20 cellular contexts compared by ENCODE assay signal in genomic region chr11:123527947-123528346, GRCh38.
DNase-seq lines count a peak whose midpoint lies in the region; ATAC-seq and TF ChIP-seq lines count a peak whose summit lies in the region.
"Had no signal": no experiment of that assay in that cellular context is flagged by ENCODE, and none has a peak within 500 bp of the region (broad histone marks: within the 10 kb centered on the region; RNA-seq: fewer than 3 reads in every experiment).

No MANE protein-coding gene starts in this region.

- H3K27ac ChIP-seq in angular gyrus (ENCODE audit: low read depth, low read length) (peak overlapping the region; percentile 43), dorsolateral prefrontal cortex (peak overlapping the region in 20 of 59 donors; percentile 10 to 94 (median 84)), neural cell (ENCODE audit: low read length) (peak overlapping the region; percentile 13), foreskin keratinocyte (no peak overlapping the region)
- H3K27ac ChIP-seq: 22Rv1, BLaER1, C4-2B, GM23248 had no signal

- TF ChIP-seq CTCF in dorsolateral prefrontal cortex (IDR thresholded peaks at IDR 0.05 in 54 of 56, conservative IDR thresholded peaks at IDR 0.05 in 2 of 56; ENCODE audit: low read depth in 1 of 56, partially characterized antibody in 56 of 56) (no peak), neural cell (IDR thresholded peaks at IDR 0.05; ENCODE audit: poor library complexity, severe bottlenecking) (no peak), foreskin keratinocyte (conservative IDR thresholded peaks at IDR 0.05) (no peak)

- H3K27me3 ChIP-seq in dorsolateral prefrontal cortex (no peaks in the 10 kb centered on the region), neural cell (ENCODE audit: insufficient read depth, low read depth, low read length) (no peaks in the 10 kb centered on the region), foreskin keratinocyte (peaks cover 13% of the 10 kb centered on the region)
- H3K27me3 ChIP-seq: BLaER1 had no signal

- H3K4me1 ChIP-seq in foreskin keratinocyte: no peaks in the 10 kb centered on the region
- H3K4me1 ChIP-seq: Caco-2, HAP-1 had no signal

- H3K79me2 ChIP-seq in neural cell (replicated peaks; ENCODE audit: insufficient read depth, low read length): no peaks in the 10 kb centered on the region

- in situ Hi-C loops in G401 (cut with HindIII; ENCODE audit: low sequenced_read_pairs): no loop called here

- H3K4me3 ChIP-seq in dorsolateral prefrontal cortex (peak overlapping the region in 51 of 59 donors; percentile 50 to 85 (median 71)), neural cell (ENCODE audit: low read length) (no peak overlapping the region)
- H3K4me3 ChIP-seq: BLaER1, GM23248, HAP-1 had no signal

- no peaks in the 10 kb centered on the region for H3K9me3 ChIP-seq in neural cell (ENCODE audit: low read length)
- H3K9me3 ChIP-seq: BLaER1, Caco-2, HAP-1 had no signal

- TF ChIP-seq EP300 in neural cell (conservative IDR thresholded peaks at IDR 0.05; ENCODE audit: poor library complexity, severe bottlenecking): no peak

- no peak for ATAC-seq in GM21381 (IDR thresholded peaks at IDR 0.05; ENCODE audit: unreplicated experiment)
- ATAC-seq in HG03025 (IDR thresholded peaks at IDR 0.05; ENCODE audit: low FRiP score, unreplicated experiment): no peak
- ATAC-seq in foreskin keratinocyte: no peak
- ATAC-seq: CD8-positive, alpha-beta T cell had no signal

- no peak overlapping the region for H2AFZ ChIP-seq in neural cell (ENCODE audit: low read depth, low read length)
- H2AFZ ChIP-seq: GM23248 had no signal

- H4K20me1 ChIP-seq in neural cell (ENCODE audit: insufficient read depth): no peaks in the 10 kb centered on the region

- no peak for TF ChIP-seq RAD21 in neural cell (conservative IDR thresholded peaks at IDR 0.05)

- H3K36me3 ChIP-seq in neural cell (ENCODE audit: insufficient read depth, low read length): no peaks in the 10 kb centered on the region
- H3K36me3 ChIP-seq: HAP-1 had no signal

- H3K9ac ChIP-seq in neural cell (ENCODE audit: low read length): no peak overlapping the region
- H3K9ac ChIP-seq: BLaER1, GM23248 had no signal

- H3F3A ChIP-seq in neural cell (ENCODE audit: insufficient read depth, low read length, poor library complexity, severe bottlenecking): no peaks in the 10 kb centered on the region

- DNase-seq in G401 (ENCODE audit: low spot score) (peak; percentile 61), dorsolateral prefrontal cortex (no peak), foreskin keratinocyte (no peak)
- DNase-seq: Caco-2; CD4-positive, CD25-positive, alpha-beta regulatory T cell; CD8-positive, alpha-beta T cell; DMS 273 treated with DMSO at 0.1 percent for 48 hours; DMS79; EL; GF-D8; GM23248; HFFc6 had no signal

- H3K9me2 ChIP-seq in neural cell (ENCODE audit: insufficient read depth, low read length): no peaks in the 10 kb centered on the region

- intact Hi-C loops in dorsolateral prefrontal cortex (cut with DNase I): loop anchor here in 1 of 2 donors (5.0 kb wide), 1 partner anchor 34 kb away; no protein-coding TSS in a partner anchor

- H3K4me2 ChIP-seq in neural cell (ENCODE audit: low read length): no peak overlapping the region
- H3K4me2 ChIP-seq: BLaER1 had no signal

TF ChIP-seq in neural cell, 6 proteins besides CTCF, POLR2A, EP300 and RAD21:
- TF ChIP-seq MXI1 (conservative IDR thresholded peaks at IDR 0.05; ENCODE audit: poor library complexity, severe bottlenecking) (no peak), TAF1 (IDR thresholded peaks at IDR 0.05; ENCODE audit: low read depth) (no peak), SMC3 (conservative IDR thresholded peaks at IDR 0.05; ENCODE audit: poor library complexity) (no peak), EZH2 (IDR thresholded peaks at IDR 0.05; ENCODE audit: borderline replicate concordance, insufficient read depth, low read length, poor library complexity, severe bottlenecking) (no peak)
